In genomic region chr10:49598986-49599385, GRCh38 we compare ENCODE assay signal across 31 cellular contexts. TPM values are rescaled to one million over a fixed set of nuclear protein-coding genes. Genes with fewer than 3 reads are reported as not detected.
DNase-seq lines count a peak whose midpoint lies in the region; ATAC-seq and TF ChIP-seq lines count a peak whose summit lies in the region.
"Had no signal": no experiment of that assay in that cellular context is flagged by ENCODE, and none has a peak within 500 bp of the region (broad histone marks: within the 10 kb centered on the region; RNA-seq: fewer than 3 reads in every experiment).

No MANE protein-coding gene starts in this region.

- H3K9ac ChIP-seq in Karpas-422 (ENCODE audit: low read length), result no peak overlapping the region

- DNase-seq in EL (peak; percentile 91), H7 (peak; percentile 6), choroid plexus epithelial cell (ENCODE audit: low read depth) (peak; percentile 50), osteoblast (ENCODE audit: insufficient read length, low spot score, missing footprints) (peak; percentile 88), Karpas-422 (no peak), psoas muscle (no peak)
- DNase-seq in activated naive CD4-positive, alpha-beta T cell (lab: John Stamatoyannopoulos, UW), result no peak
- DNase-seq: activated CD4-positive, alpha-beta T cell treated with anti-CD3 and anti-CD28 coated beads for 36 hours; activated naive CD4-positive, alpha-beta T cell treated with Interleukin-2 at 50 U/mL for 16 hours; activated T-cell treated with anti-CD3 and anti-CD28 coated beads, Interleukin-2, amount 50 U/mL, for 72 hours; CD4-positive, alpha-beta T cell; effector CD4-positive, alpha-beta T cell; heart left ventricle; KBM-7; left cardiac atrium; mammary epithelial cell; NCI-H1417; NCI-H2081 treated with DMSO at 0.1 percent for 48 hours; NCI-H446; right lobe of liver; stimulated activated CD4-positive, alpha-beta T cell treated with anti-CD3 and anti-CD28 coated beads, Interleukin-4, amount 100 ng/mL, for 4 hours; T-helper 2 cell; upper lobe of right lung had no signal

- no peaks in the 10 kb centered on the region for H3K9me2 ChIP-seq in Karpas-422 (replicated peaks; ENCODE audit: insufficient read depth, low read length)

- no peak overlapping the region for H3K4me3 ChIP-seq in H7 (ENCODE audit: insufficient read depth, low read depth, low read length)
- H3K4me3 ChIP-seq in choroid plexus epithelial cell (ENCODE audit: low read depth, low read length), result no peak overlapping the region
- no peak overlapping the region for H3K4me3 ChIP-seq in osteoblast (ENCODE audit: insufficient read depth, low read length)
- no peak overlapping the region for H3K4me3 ChIP-seq in Karpas-422 (ENCODE audit: low read length)
- no peak overlapping the region for H3K4me3 ChIP-seq in psoas muscle
- H3K4me3 ChIP-seq: heart left ventricle, right lobe of liver, SK-N-MC, upper lobe of right lung had no signal

- ATAC-seq in psoas muscle, result no peak
- ATAC-seq: activated CD4-positive, alpha-beta T cell treated with anti-CD3 and anti-CD28 coated beads for 36 hours; activated T-cell treated with anti-CD3 and anti-CD28 coated beads, Interleukin-2, amount 50 U/mL, for 72 hours; heart left ventricle; left cardiac atrium; right lobe of liver; stimulated activated memory B cell treated with anti-CD40 and anti-IgM and Interleukin-4, amounts not matched to agents 10 μg/mL and 1 μg/mL and 100 μg/mL, for 72 hours; upper lobe of right lung had no signal

- H3K36me3 ChIP-seq in H7 (replicated peaks; ENCODE audit: control insufficient read depth, insufficient read depth, low read length) (no peaks in the 10 kb centered on the region), osteoblast (ENCODE audit: insufficient read depth, low read length) (no peaks in the 10 kb centered on the region), Karpas-422 (ENCODE audit: insufficient read depth, low read length) (no peaks in the 10 kb centered on the region), psoas muscle (ENCODE audit: insufficient read depth in 1 of 2, low read depth in 1 of 2) (no peaks in the 10 kb centered on the region)
- H3K36me3 ChIP-seq: heart left ventricle, right lobe of liver, upper lobe of right lung had no signal

- no peak overlapping the region for H3K4me2 ChIP-seq in osteoblast (ENCODE audit: insufficient read depth, low read length)
- no peak overlapping the region for H3K4me2 ChIP-seq in Karpas-422 (ENCODE audit: low read depth, low read length, poor library complexity, severe bottlenecking)

- no peak overlapping the region for H2AFZ ChIP-seq in osteoblast (ENCODE audit: low read length)
- H2AFZ ChIP-seq in Karpas-422 (ENCODE audit: low read length), result no peak overlapping the region

- 57 to 78% (median 68%) methylated on average over 4 of the region's 4 CpGs for WGBS in psoas muscle, 3 donors

- intact Hi-C loops in psoas muscle (cut with DNase I), result loop anchor here in 1 of 2 donors (10.0 kb wide), 1 partner anchor 316 kb away; no protein-coding TSS in a partner anchor

- H4K20me1 ChIP-seq in osteoblast (ENCODE audit: insufficient read depth, low read length), result no peaks in the 10 kb centered on the region
- no peaks in the 10 kb centered on the region for H4K20me1 ChIP-seq in Karpas-422 (ENCODE audit: insufficient read depth, low read depth, low read length)

- H3K9me3 ChIP-seq in osteoblast (ENCODE audit: low read depth, low read length) (no peaks in the 10 kb centered on the region), Karpas-422 (ENCODE audit: low read length) (no peaks in the 10 kb centered on the region), psoas muscle (no peaks in the 10 kb centered on the region)
- H3K9me3 ChIP-seq: heart left ventricle, right lobe of liver, upper lobe of right lung had no signal

- H3K27ac ChIP-seq in osteoblast (ENCODE audit: low read depth, low read length) (no peak overlapping the region), Karpas-422 (ENCODE audit: low read length) (no peak overlapping the region), psoas muscle (no peak overlapping the region)
- H3K27ac ChIP-seq: heart left ventricle, right lobe of liver, SK-N-MC, upper lobe of right lung had no signal

- no peaks in the 10 kb centered on the region for H3K79me2 ChIP-seq in osteoblast (ENCODE audit: insufficient read depth, low read length)
- no peaks in the 10 kb centered on the region for H3K79me2 ChIP-seq in Karpas-422 (ENCODE audit: low read length)

- peaks cover 3% of the 10 kb centered on the region; the same call in 1 of the 2 replicates for H3K27me3 ChIP-seq in H7 (ENCODE audit: control insufficient read depth, insufficient read depth, low read length)
- peaks cover 15% of the 10 kb centered on the region for H3K27me3 ChIP-seq in osteoblast (ENCODE audit: insufficient read depth, low read length)
- no peaks in the 10 kb centered on the region for H3K27me3 ChIP-seq in Karpas-422 (ENCODE audit: low read length)
- H3K27me3 ChIP-seq in psoas muscle (ENCODE audit: insufficient read depth in 3 of 3, low read length in 2 of 3), result peaks cover 0 to 27% (median 3%) of the 10 kb centered on the region in 3 donors
- H3K27me3 ChIP-seq: right lobe of liver had no signal

- H3K4me1 ChIP-seq in osteoblast (ENCODE audit: insufficient read depth, low read length) (peaks cover 11% of the 10 kb centered on the region), Karpas-422 (ENCODE audit: low read length) (no peaks in the 10 kb centered on the region), psoas muscle (no peaks in the 10 kb centered on the region)
- H3K4me1 ChIP-seq: heart left ventricle, right lobe of liver, upper lobe of right lung had no signal

- TF ChIP-seq CTCF in choroid plexus epithelial cell (conservative IDR thresholded peaks at IDR 0.05; ENCODE audit: low read depth, low read length), result no peak
- TF ChIP-seq CTCF in osteoblast (IDR thresholded peaks at IDR 0.05; ENCODE audit: extremely low read depth, low read depth, low read length), result no peak
- no peak for TF ChIP-seq CTCF in psoas muscle (IDR thresholded peaks at IDR 0.05)

RNA-seq across cellular contexts. Expression of gene SLC18A3, which starts 11.1 kb away (rescaled TPM):
- not detected in 2 replicates for total RNA-seq in H7 (2014; rRNA removed; shearing (Covaris generic))
- not detected in 2 replicates for total RNA-seq in osteoblast
- total RNA-seq in Karpas-422 (2014; rRNA removed; shearing (Covaris generic); ENCODE audit: low replicate concordance), result not detected in 2 replicates
- not detected for total RNA-seq in psoas muscle
- not detected for polyA plus RNA-seq in psoas muscle
- total RNA-seq: activated CD4-positive, alpha-beta T cell treated with anti-CD3 and anti-CD28 coated beads for 36 hours; activated CD8-positive, alpha-beta memory T cell treated with anti-CD3 and anti-CD28 coated beads for 36 hours; activated T-cell treated with anti-CD3 and anti-CD28 coated beads, Interleukin-2, amount 50 U/mL, for 72 hours; CD4-positive, alpha-beta T cell; chondrocyte; H4; heart left ventricle; HT1080; left cardiac atrium; mammary epithelial cell; right lobe of liver; upper lobe of right lung had no signal
- polyA plus RNA-seq: heart left ventricle, mammary epithelial cell, neural cell had no signal

RNA-seq across cellular contexts. Expression of gene CHAT, which starts 14.9 kb away (rescaled TPM):
- not detected in 2 replicates for total RNA-seq in H7 (2014; rRNA removed; shearing (Covaris generic))
- total RNA-seq in osteoblast, result not detected in 2 replicates
- not detected in 2 replicates for total RNA-seq in Karpas-422 (2014; rRNA removed; shearing (Covaris generic); ENCODE audit: low replicate concordance)
- total RNA-seq in psoas muscle, result not detected
- polyA plus RNA-seq in psoas muscle, result not detected
- total RNA-seq: activated CD4-positive, alpha-beta T cell treated with anti-CD3 and anti-CD28 coated beads for 36 hours; activated CD8-positive, alpha-beta memory T cell treated with anti-CD3 and anti-CD28 coated beads for 36 hours; CD4-positive, alpha-beta T cell; chondrocyte; H4; heart left ventricle; HT1080; left cardiac atrium; mammary epithelial cell; right lobe of liver; upper lobe of right lung had no signal
- polyA plus RNA-seq: adipose tissue, heart left ventricle, mammary epithelial cell, neural cell had no signal

Comparison
In these comparisons a context has a peak if more than half of its experiments do, and no peak if none do; other contexts are left out.
1. DNase-seq: peak in EL (single experiment), H7 (single experiment), choroid plexus epithelial cell (single experiment) and osteoblast (single experiment); none in Karpas-422 (single experiment), activated naive CD4-positive, alpha-beta T cell (0 of 4) and psoas muscle (0 of 2).